ENCODE assay signal across 1 cellular context in genomic region chr2:218781691-218782528, GRCh38.
TF ChIP-seq lines count a peak whose summit lies in the region.

CYP27A1 (plus strand) TSS chr2:218782147; CDS start chr2:218782183, 36 bp downstream.

TF ChIP-seq in HepG2, 621 proteins besides CTCF, POLR2A, EP300 and RAD21 (continued from another document):
- TF ChIP-seq ZBTB39 (CRISPR knock-in tag; IDR thresholded peaks at IDR 0.05) (peak; percentile 82; the same call in 1 of the 2 replicates), BORCS8-MEF2B (CRISPR knock-in tag; IDR thresholded peaks at IDR 0.05) (peak; percentile 92), ZBTB21 (CRISPR knock-in tag; IDR thresholded peaks at IDR 0.05) (no peak), CREB3 (CRISPR knock-in tag; IDR thresholded peaks at IDR 0.05) (no peak; the same call in 1 of the 2 replicates), JUND (CRISPR knock-in tag; IDR thresholded peaks at IDR 0.05) (peak; percentile 49; the same call in 1 of the 2 replicates), JDP2 (CRISPR knock-in tag; IDR thresholded peaks at IDR 0.05; ENCODE audit: borderline replicate concordance) (0 out of 2 replicates have a peak, but pooled peaks have one; percentile 21), ZNF605 (CRISPR knock-in tag; IDR thresholded peaks at IDR 0.05) (peak; percentile 13; the same call in 1 of the 2 replicates), IRF1 (CRISPR knock-in tag; IDR thresholded peaks at IDR 0.05; ENCODE audit: low read depth) (peak; percentile 72; the same call in 1 of the 2 replicates), NCOA1 (CRISPR knock-in tag; IDR thresholded peaks at IDR 0.05) (peak; percentile 89; the same call in 1 of the 2 replicates), IRF2 (CRISPR knock-in tag; IDR thresholded peaks at IDR 0.05) (peak; percentile 61; the same call in 1 of the 2 replicates), MAFF (IDR thresholded peaks at IDR 0.05; ENCODE audit: low read depth, low read length) (no peak), KDM2A (CRISPR knock-in tag; IDR thresholded peaks at IDR 0.05; ENCODE audit: borderline replicate concordance, low read depth) (peak; percentile 93), KLF9 (CRISPR knock-in tag; IDR thresholded peaks at IDR 0.05; ENCODE audit: low read depth) (peak; percentile 77; the same call in 1 of the 2 replicates), MAF1 (CRISPR knock-in tag; IDR thresholded peaks at IDR 0.05; ENCODE audit: borderline replicate concordance) (no peak), KDM3A (CRISPR knock-in tag; IDR thresholded peaks at IDR 0.05; ENCODE audit: low read depth) (no peak), ZNF777 (CRISPR knock-in tag; IDR thresholded peaks at IDR 0.05) (peak; percentile 95), ZNF761 (CRISPR knock-in tag; conservative IDR thresholded peaks at IDR 0.05) (peak; percentile 96; the same call in 1 of the 2 replicates), HINFP (CRISPR knock-in tag; IDR thresholded peaks at IDR 0.05; ENCODE audit: low read depth) (peak; percentile 93), TOPORS (CRISPR knock-in tag; IDR thresholded peaks at IDR 0.05) (peak; percentile 89; the same call in 1 of the 2 replicates), HNRNPH1 (optimal IDR thresholded peaks at IDR 0.05; ENCODE audit: low read depth, low read length) (peak; percentile 20), ERF (CRISPR knock-in tag; IDR thresholded peaks at IDR 0.05) (peak; percentile 68; the same call in 1 of the 2 replicates), SRF (IDR thresholded peaks at IDR 0.05; ENCODE audit: low read depth, low read length) (no peak), SNAPC5 (CRISPR knock-in tag; IDR thresholded peaks at IDR 0.05; ENCODE audit: borderline replicate concordance) (no peak; the same call in 1 of the 2 replicates)
